1 cellular context compared by ENCODE assay signal in genomic region chr6:1473166-1473565, GRCh38.
TF ChIP-seq lines count a peak whose summit lies in the region.

No MANE protein-coding gene starts in this region.

TF ChIP-seq in GM23338, 12 proteins besides CTCF, POLR2A, EP300 and RAD21 (continued from another document):
- TF ChIP-seq REST (IDR thresholded peaks at IDR 0.05; ENCODE audit: unreplicated experiment) (no peak), NANOG (IDR thresholded peaks at IDR 0.05; ENCODE audit: borderline replicate concordance) (no peak), ZNF462 (CRISPR knock-in tag; IDR thresholded peaks at IDR 0.05) (no peak), EZH2phosphoT487 (IDR thresholded peaks at IDR 0.05; ENCODE audit: unreplicated experiment) (no peak), JUNB (IDR thresholded peaks at IDR 0.05; ENCODE audit: unreplicated experiment) (no peak), STAT1 (IDR thresholded peaks at IDR 0.05; ENCODE audit: unreplicated experiment) (no peak), ZNF331 (CRISPR knock-in tag; IDR thresholded peaks at IDR 0.05; ENCODE audit: low read depth) (no peak), ZNF114 (CRISPR knock-in tag; IDR thresholded peaks at IDR 0.05) (no peak), POLR2AphosphoS5 (IDR thresholded peaks at IDR 0.05; ENCODE audit: low read depth) (no peak)
